In genomic region chr11:18720811-18721575, GRCh38 we compare ENCODE assay signal across 9 cellular contexts. TPM values are rescaled to one million over a fixed set of nuclear protein-coding genes. Genes with fewer than 3 reads are reported as not detected.
DNase-seq lines count a peak whose midpoint lies in the region; ATAC-seq lines count a peak whose summit lies in the region.
"Had no signal": no experiment of that assay in that cellular context is flagged by ENCODE, and none has a peak within 500 bp of the region (broad histone marks: within the 10 kb centered on the region; RNA-seq: fewer than 3 reads in every experiment).

No MANE protein-coding gene starts in this region.

- peak overlapping the region; percentile 21 for H3K27ac ChIP-seq in layer of hippocampus (ENCODE audit: low read depth, low read length)

- H3K27me3 ChIP-seq in layer of hippocampus (ENCODE audit: control insufficient read depth, insufficient read depth, low read length): no peaks in the 10 kb centered on the region

- peak; percentile 86 for ATAC-seq in GM21723 (IDR thresholded peaks at IDR 0.05; ENCODE audit: unreplicated experiment)

- DNase-seq in DMS53 treated with DMSO at 0.1 percent for 48 hours (lab: John Stamatoyannopoulos, UW; ENCODE audit: unreplicated experiment): peak; percentile 67
- peak; percentile 62 for DNase-seq in NCI-H1092 treated with DMSO at 0.1 percent for 48 hours (lab: John Stamatoyannopoulos, UW)
- peak; percentile 66 for DNase-seq in activated CD4-positive, alpha-beta T cell treated with anti-CD3 and anti-CD28 coated beads for 1 hour
- peak; percentile 79 for DNase-seq in cerebellum (ENCODE audit: low spot score)
- peak; percentile 44 to 65 for DNase-seq in stimulated activated CD4-positive, alpha-beta T cell treated with anti-CD3 and anti-CD28 coated beads, Interleukin-1b, Interleukin-23, amount 100 ng/mL, for 1 hour (ENCODE audit: low read depth in 2 of 2)
- no peak for DNase-seq in SHP77 (lab: John Stamatoyannopoulos, UW)

RNA-seq across cellular contexts. Expression of gene IGSF22, which starts 5.0 kb away (rescaled TPM):
- total RNA-seq in cerebellum: 0.45 TPM
- total RNA-seq: frontal cortex had no signal

RNA-seq across cellular contexts. Expression of gene TMEM86A, which starts 22.4 kb away (rescaled TPM):
- 4.6 TPM for total RNA-seq in cerebellum

Comparison
In these comparisons a context has a peak if more than half of its experiments do, and no peak if none do; other contexts are left out.
1. DNase-seq: peak in DMS53 treated with DMSO at 0.1 percent for 48 hours (single experiment), NCI-H1092 treated with DMSO at 0.1 percent for 48 hours (single experiment), activated CD4-positive, alpha-beta T cell treated with anti-CD3 and anti-CD28 coated beads for 1 hour (single experiment), cerebellum (single experiment) and stimulated activated CD4-positive, alpha-beta T cell treated with anti-CD3 and anti-CD28 coated beads, Interleukin-1b, Interleukin-23, amount 100 ng/mL, for 1 hour (2 of 2); none in SHP77 (0 of 2).